24 cellular contexts compared by ENCODE assay signal in the genomic region with DNA sequence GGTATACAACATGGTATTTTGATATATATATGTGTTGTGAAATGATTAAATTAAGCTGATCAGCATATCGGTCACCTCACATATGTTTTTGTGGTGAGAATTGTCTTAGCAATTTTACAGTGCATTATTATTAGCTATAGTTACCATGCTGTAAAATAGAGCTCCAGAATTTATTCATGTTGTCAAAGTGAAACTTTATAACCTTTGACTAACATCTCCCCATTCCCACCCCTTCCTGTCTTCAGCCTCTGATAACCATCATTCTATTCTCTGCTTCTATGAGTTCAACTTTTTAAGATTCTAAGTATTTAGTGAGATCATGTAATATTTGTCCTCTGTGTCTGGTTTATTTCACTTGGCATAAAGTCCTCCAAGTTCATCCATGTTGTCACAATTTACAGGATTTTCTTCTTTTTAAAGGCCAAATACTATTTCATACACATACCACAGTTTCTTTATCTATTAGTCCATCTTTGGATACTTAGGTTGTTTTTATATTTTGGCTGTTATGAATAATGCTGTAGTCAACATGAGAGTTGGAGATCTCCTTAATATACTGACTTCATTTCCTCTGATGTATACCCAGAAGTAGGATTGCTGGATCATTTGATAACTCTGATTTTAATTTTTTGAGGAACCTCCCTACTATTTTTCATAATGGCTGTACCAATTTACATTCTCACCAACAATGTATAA. TPM values are rescaled to one million over a fixed set of nuclear protein-coding genes. Genes with fewer than 3 reads are reported as not detected.
DNase-seq lines count a peak whose midpoint lies in the region; ATAC-seq, FAIRE-seq and TF ChIP-seq lines count a peak whose summit lies in the region.
"Had no signal": no experiment of that assay in that cellular context is flagged by ENCODE, and none has a peak within 500 bp of the region (broad histone marks: within the 10 kb centered on the region; RNA-seq: fewer than 3 reads in every experiment).

No MANE protein-coding gene starts in this region.

- TF ChIP-seq RAD21 in SK-N-SH (IDR thresholded peaks at IDR 0.05; ENCODE audit: low read length), result no peak

- peaks cover 6% of the 10 kb centered on the region for H3K9me3 Mint-ChIP-seq in activated CD4-positive, alpha-beta T cell treated with anti-CD3 and anti-CD28 coated beads, Interleukin-2, amount 10 ng/mL, durations not matched to agents 24 days and 14 days
- H3K9me3 Mint-ChIP-seq in activated naive CD8-positive, alpha-beta T cell treated with anti-CD3 and anti-CD28 coated beads, Interleukin-2, amount 10 ng/mL, durations not matched to agents 7 days and 5 days, result peaks cover 3% of the 10 kb centered on the region
- peaks cover 3% of the 10 kb centered on the region for H3K9me3 Mint-ChIP-seq in stimulated activated effector memory CD8-positive, alpha-beta T cell treated with anti-CD3 and anti-CD28 coated beads, Interleukin-12 subunit alpha, Interleukin-12 subunit beta, amount 100 ng/mL, for 72 hours
- H3K9me3 Mint-ChIP-seq: dendritic cell treated with granulocyte-macrophage colony-stimulating factor and Interleukin-4, amounts not matched to agents 40 ng/mL and 50 ng/mL, for 4 days; GM23338 had no signal

- CTCF ChIA-PET in SK-N-SH (lab: Yijun Ruan, JAX), result interaction anchor here (0.7 to 1.6 kb wide), 4 partner anchors 9 to 111 kb away, joined by 3 to 6 read pairs (median 6); no protein-coding TSS in a partner anchor

- no peak for DNase-seq in activated CD4-positive, alpha-beta T cell treated with anti-CD3 and anti-CD28 coated beads, Interleukin-2, amount 10 ng/mL, durations not matched to agents 24 days and 14 days
- no peak for DNase-seq in activated CD4-positive, alpha-beta T cell treated with anti-CD3 and anti-CD28 coated beads for 48 hours
- no peak for DNase-seq in SK-N-SH
- DNase-seq in activated naive CD8-positive, alpha-beta T cell treated with anti-CD3 and anti-CD28 coated beads, Interleukin-2, amount 10 ng/mL, durations not matched to agents 7 days and 5 days, result no peak
- DNase-seq in stimulated activated effector memory CD8-positive, alpha-beta T cell treated with anti-CD3 and anti-CD28 coated beads, Interleukin-12 subunit alpha, Interleukin-12 subunit beta, amount 100 ng/mL, for 72 hours (ENCODE audit: low spot score in 2 of 2), result no peak
- DNase-seq in DMS79 treated with DMSO at 0.1 percent for 48 hours (lab: John Stamatoyannopoulos, UW), result no peak
- DNase-seq in GM12891 (ENCODE audit: insufficient read length, low spot score), result no peak
- no peak for DNase-seq in NCI-H1930 (lab: John Stamatoyannopoulos, UW)
- DNase-seq: activated CD4-positive, alpha-beta T cell treated with anti-CD3 and anti-CD28 coated beads, Interleukin-2, amount 50 U/mL, for 4 hours; COR-L47; DND-41; naive thymus-derived CD8-positive, alpha-beta T cell; NCI-H1694 treated with DMSO at 0.1 percent for 48 hours; NCI-H345; NCI-H82; ovary; stimulated activated CD4-positive, alpha-beta T cell treated with anti-CD3 and anti-CD28 coated beads, Interleukin-2, amount 100 ng/mL, for 48 hours; stomach had no signal

- H4K20me1 ChIP-seq in SK-N-SH (ENCODE audit: insufficient read depth), result peaks cover 5% of the 10 kb centered on the region; the same call in 1 of the 2 replicates

- H3K79me2 ChIP-seq in SK-N-SH (ENCODE audit: insufficient read depth), result peaks cover 43% of the 10 kb centered on the region

- H3K27me3 Mint-ChIP-seq in activated CD4-positive, alpha-beta T cell treated with anti-CD3 and anti-CD28 coated beads, Interleukin-2, amount 10 ng/mL, durations not matched to agents 24 days and 14 days, result no peaks in the 10 kb centered on the region
- H3K27me3 Mint-ChIP-seq in activated naive CD8-positive, alpha-beta T cell treated with anti-CD3 and anti-CD28 coated beads, Interleukin-2, amount 10 ng/mL, durations not matched to agents 7 days and 5 days, result no peaks in the 10 kb centered on the region
- H3K27me3 Mint-ChIP-seq: dendritic cell treated with granulocyte-macrophage colony-stimulating factor and Interleukin-4, amounts not matched to agents 40 ng/mL and 50 ng/mL, for 4 days; naive thymus-derived CD8-positive, alpha-beta T cell had no signal

- H3K9ac ChIP-seq in SK-N-SH, result no peak overlapping the region
- H3K9ac ChIP-seq: KMS-11 had no signal

- H3K4me2 ChIP-seq in SK-N-SH, result no peak overlapping the region
- H3K4me2 ChIP-seq: GM23338, KMS-11 had no signal

- FAIRE-seq in GM12891 (lab: Jason Lieb, UNC), result no peak

- peak overlapping the region; percentile 74 for H3K4me3 Mint-ChIP-seq in activated CD4-positive, alpha-beta T cell treated with anti-CD3 and anti-CD28 coated beads, Interleukin-2, amount 10 ng/mL, durations not matched to agents 24 days and 14 days
- H3K4me3 Mint-ChIP-seq in activated naive CD8-positive, alpha-beta T cell treated with anti-CD3 and anti-CD28 coated beads, Interleukin-2, amount 10 ng/mL, durations not matched to agents 7 days and 5 days, result peak overlapping the region; percentile 17
- peak overlapping the region; percentile 55 for H3K4me3 Mint-ChIP-seq in stimulated activated effector memory CD8-positive, alpha-beta T cell treated with anti-CD3 and anti-CD28 coated beads, Interleukin-12 subunit alpha, Interleukin-12 subunit beta, amount 100 ng/mL, for 72 hours
- H3K4me3 Mint-ChIP-seq: dendritic cell treated with granulocyte-macrophage colony-stimulating factor and Interleukin-4, amounts not matched to agents 40 ng/mL and 50 ng/mL, for 4 days; GM23338 had no signal

- peaks cover 0 to 7% of the 10 kb centered on the region in 2 experiments for H3K36me3 ChIP-seq in SK-N-SH (replicated peaks in 1 of 2; ENCODE audit: control insufficient read depth in 1 of 2, insufficient read depth in 2 of 2, low read length in 1 of 2)
- H3K36me3 ChIP-seq: cardiac muscle cell, ovary, tibial nerve had no signal

- intact Hi-C loops in activated CD4-positive, alpha-beta T cell treated with anti-CD3 and anti-CD28 coated beads, Interleukin-2, amount 10 ng/mL, durations not matched to agents 24 days and 14 days (cut with micrococcal nuclease), result loop anchor here (1.0 kb wide), 1 partner anchor 30 kb away; the partner anchor contains the start of gene NCOA1

- H2AFZ ChIP-seq in SK-N-SH (ENCODE audit: low read depth), result no peak overlapping the region
- H2AFZ ChIP-seq: GM23338 had no signal

- no peak for ATAC-seq in activated naive CD8-positive, alpha-beta T cell treated with anti-CD3 and anti-CD28 coated beads, Interleukin-2, amount 10 ng/mL, durations not matched to agents 7 days and 5 days (ENCODE audit: low read depth)
- peak; percentile 80 for ATAC-seq in stimulated activated effector memory CD8-positive, alpha-beta T cell treated with anti-CD3 and anti-CD28 coated beads, Interleukin-12 subunit alpha, Interleukin-12 subunit beta, amount 100 ng/mL, for 72 hours
- ATAC-seq: GM23338; left lobe of liver; naive thymus-derived CD8-positive, alpha-beta T cell had no signal

- H3K4me1 ChIP-seq in SK-N-SH (ENCODE audit: control insufficient read depth in 1 of 2, insufficient read depth in 2 of 2, low read depth in 1 of 2, low read length in 1 of 2), result no peaks in the 10 kb centered on the region; a peak in 1 of 4 replicates

- no peak for TF ChIP-seq CTCF in SK-N-SH (IDR thresholded peaks at IDR 0.05)

- peaks cover 11% of the 10 kb centered on the region for H3K36me3 Mint-ChIP-seq in activated CD4-positive, alpha-beta T cell treated with anti-CD3 and anti-CD28 coated beads, Interleukin-2, amount 10 ng/mL, durations not matched to agents 24 days and 14 days (ENCODE audit: low read depth)
- peaks cover 3% of the 10 kb centered on the region for H3K36me3 Mint-ChIP-seq in activated naive CD8-positive, alpha-beta T cell treated with anti-CD3 and anti-CD28 coated beads, Interleukin-2, amount 10 ng/mL, durations not matched to agents 7 days and 5 days
- peaks cover 6% of the 10 kb centered on the region for H3K36me3 Mint-ChIP-seq in stimulated activated effector memory CD8-positive, alpha-beta T cell treated with anti-CD3 and anti-CD28 coated beads, Interleukin-12 subunit alpha, Interleukin-12 subunit beta, amount 100 ng/mL, for 72 hours

- H3K4me3 ChIP-seq in SK-N-SH (ENCODE audit: low read depth in 2 of 2, low read length in 1 of 2), result no peak overlapping the region
- H3K4me3 ChIP-seq: cardiac muscle cell, GM23338, ovary, stomach, tibial nerve had no signal

- POLR2A ChIA-PET in SK-N-SH (lab: Yijun Ruan, JAX), result no interaction called here
- POLR2A ChIA-PET in activated naive CD8-positive, alpha-beta T cell treated with anti-CD3 and anti-CD28 coated beads, Interleukin-2, amount 10 ng/mL, durations not matched to agents 7 days and 5 days (lab: Charles Lee), result interaction anchor here (0.5 kb wide), 1 partner anchor 289 kb away, joined by 4 read pairs; no protein-coding TSS in a partner anchor

- no peak for TF ChIP-seq EP300 in SK-N-SH (IDR thresholded peaks at IDR 0.05; ENCODE audit: borderline replicate concordance in 1 of 2, low read depth in 1 of 2, low read length in 1 of 2)

- WGBS in SK-N-SH (ENCODE audit: low lambda C conversion rate), result 97% methylated on average over 1 of the region's 1 CpG

- H3K4me1 Mint-ChIP-seq in activated CD4-positive, alpha-beta T cell treated with anti-CD3 and anti-CD28 coated beads, Interleukin-2, amount 10 ng/mL, durations not matched to agents 24 days and 14 days, result peaks cover 31% of the 10 kb centered on the region
- peaks cover 16% of the 10 kb centered on the region for H3K4me1 Mint-ChIP-seq in activated naive CD8-positive, alpha-beta T cell treated with anti-CD3 and anti-CD28 coated beads, Interleukin-2, amount 10 ng/mL, durations not matched to agents 7 days and 5 days
- H3K4me1 Mint-ChIP-seq in stimulated activated effector memory CD8-positive, alpha-beta T cell treated with anti-CD3 and anti-CD28 coated beads, Interleukin-12 subunit alpha, Interleukin-12 subunit beta, amount 100 ng/mL, for 72 hours, result peaks cover 55% of the 10 kb centered on the region
- H3K4me1 Mint-ChIP-seq: GM23338 had no signal

- H3K27ac Mint-ChIP-seq in activated CD4-positive, alpha-beta T cell treated with anti-CD3 and anti-CD28 coated beads, Interleukin-2, amount 10 ng/mL, durations not matched to agents 24 days and 14 days, result peak overlapping the region; percentile 87
- H3K27ac Mint-ChIP-seq in activated naive CD8-positive, alpha-beta T cell treated with anti-CD3 and anti-CD28 coated beads, Interleukin-2, amount 10 ng/mL, durations not matched to agents 7 days and 5 days, result no peak overlapping the region
- H3K27ac Mint-ChIP-seq in stimulated activated effector memory CD8-positive, alpha-beta T cell treated with anti-CD3 and anti-CD28 coated beads, Interleukin-12 subunit alpha, Interleukin-12 subunit beta, amount 100 ng/mL, for 72 hours, result peak overlapping the region; percentile 87
- H3K27ac Mint-ChIP-seq: dendritic cell treated with granulocyte-macrophage colony-stimulating factor and Interleukin-4, amounts not matched to agents 40 ng/mL and 50 ng/mL, for 4 days; GM23338 had no signal

- no peaks in the 10 kb centered on the region for H3K9me3 ChIP-seq in SK-N-SH
- H3K9me3 ChIP-seq: ovary, stomach, tibial nerve had no signal

- peak overlapping the region in 1 of 2 experiments; percentile 17; a peak in 1 of 4 replicates for H3K27ac ChIP-seq in SK-N-SH (ENCODE audit: low read depth in 2 of 2, low read length in 1 of 2)
- H3K27ac ChIP-seq: cardiac muscle cell, KMS-11, ovary, stomach, tibial nerve had no signal

- no peak for TF ChIP-seq POLR2A in GM12891 (IDR thresholded peaks at IDR 0.05; ENCODE audit: low read depth, low read length)

- no peaks in the 10 kb centered on the region for H3K9me2 ChIP-seq in SK-N-SH

- peaks cover 5% of the 10 kb centered on the region for H3F3A ChIP-seq in SK-N-SH (replicated peaks; ENCODE audit: insufficient read depth)

- no peaks in the 10 kb centered on the region for H3K27me3 ChIP-seq in SK-N-SH (ENCODE audit: insufficient read depth)
- H3K27me3 ChIP-seq: cardiac muscle cell, ovary, stomach, tibial nerve had no signal

RNA-seq across cellular contexts. Expression of gene NCOA1, which starts 30.3 kb away (rescaled TPM):
- total RNA-seq in activated CD4-positive, alpha-beta T cell treated with anti-CD3 and anti-CD28 coated beads, Interleukin-2, amount 10 ng/mL, durations not matched to agents 24 days and 14 days, result 24.6 and 25.9 TPM in 2 replicates
- 10.7 and 13.1 TPM in 2 replicates for polyA plus RNA-seq in SK-N-SH (2012; rRNA removed)
- polyA plus RNA-seq in SK-N-SH (2012; cell fraction: cytosol; rRNA removed), result 10.1 and 12.0 TPM in 2 replicates
- polyA plus RNA-seq in SK-N-SH (2012; cell fraction: nucleus; rRNA removed), result 10.0 and 17.1 TPM in 2 replicates
- 10 to 100 TPM; 23.6 to 24.7 TPM for total RNA-seq in activated naive CD8-positive, alpha-beta T cell treated with anti-CD3 and anti-CD28 coated beads, Interleukin-2, amount 10 ng/mL, durations not matched to agents 7 days and 5 days
- 11.7 TPM for polyA plus RNA-seq in GM12891 (2012; ENCODE audit: low read depth, missing spikeins)

Comparison
In these comparisons a context has a peak if more than half of its experiments do, and no peak if none do; other contexts are left out.
1. H3K4me3 Mint-ChIP-seq: peak in every context shown above with its lines; median percentile 74 in activated CD4-positive, alpha-beta T cell treated with anti-CD3 and anti-CD28 coated beads, Interleukin-2, amount 10 ng/mL, durations not matched to agents 24 days and 14 days; 55 in stimulated activated effector memory CD8-positive, alpha-beta T cell treated with anti-CD3 and anti-CD28 coated beads, Interleukin-12 subunit alpha, Interleukin-12 subunit beta, amount 100 ng/mL, for 72 hours; 17 in activated naive CD8-positive, alpha-beta T cell treated with anti-CD3 and anti-CD28 coated beads, Interleukin-2, amount 10 ng/mL, durations not matched to agents 7 days and 5 days.